Comparison of ENCODE assay signal across 8 cellular contexts in genomic region chrX:63506320-63506719, GRCh38.
DNase-seq lines count a peak whose midpoint lies in the region; FAIRE-seq and TF ChIP-seq lines count a peak whose summit lies in the region.

No MANE protein-coding gene starts in this region.

- H3K4me1 ChIP-seq in OCI-LY1 (ENCODE audit: insufficient read depth, low read length, severe bottlenecking): no peaks in the 10 kb centered on the region

- H3K27me3 ChIP-seq in OCI-LY1 (ENCODE audit: insufficient read depth, low read length): no peaks in the 10 kb centered on the region

- no peak overlapping the region for H3K27ac ChIP-seq in OCI-LY1 (ENCODE audit: low read depth, low read length, poor library complexity, severe bottlenecking)

- H3K36me3 Mint-ChIP-seq in activated CD4-positive, alpha-beta T cell treated with anti-CD3 and anti-CD28 coated beads, Interleukin-2, amount 10 ng/mL, durations not matched to agents 7 days and 5 days (ENCODE audit: low read depth): no peaks in the 10 kb centered on the region

- POLR2A ChIA-PET in activated CD4-positive, alpha-beta T cell treated with anti-CD3 and anti-CD28 coated beads, Interleukin-2, amount 10 ng/mL, durations not matched to agents 7 days and 5 days (lab: Charles Lee): no interaction called here

- H2AFZ ChIP-seq in OCI-LY1 (ENCODE audit: low read length): no peak overlapping the region

- H3K36me3 ChIP-seq in OCI-LY1 (ENCODE audit: insufficient read depth, low read length): no peaks in the 10 kb centered on the region

- no peak overlapping the region for H3K9ac ChIP-seq in OCI-LY1 (ENCODE audit: low read length)

- CTCF ChIA-PET in activated CD4-positive, alpha-beta T cell treated with anti-CD3 and anti-CD28 coated beads, Interleukin-2, amount 10 ng/mL, durations not matched to agents 7 days and 5 days (lab: Charles Lee): no interaction called here

- DNase-seq in GM12891 (ENCODE audit: insufficient read length, low spot score): no peak
- DNase-seq in fibroblast of pulmonary artery (ENCODE audit: low read depth): peak; percentile 64
- DNase-seq in activated CD4-positive, alpha-beta T cell treated with anti-CD3 and anti-CD28 coated beads, Interleukin-2, amount 10 ng/mL, durations not matched to agents 7 days and 5 days: no peak
- DNase-seq in mucosa of gallbladder (ENCODE audit: low spot score): no peak
- DNase-seq in islet precursor cell: no peak
- no peak for DNase-seq in AG08396 (ENCODE audit: low spot score)

- no peak overlapping the region for H3K27ac Mint-ChIP-seq in activated CD4-positive, alpha-beta T cell treated with anti-CD3 and anti-CD28 coated beads, Interleukin-2, amount 10 ng/mL, durations not matched to agents 7 days and 5 days

- no peaks in the 10 kb centered on the region for H3F3A ChIP-seq in OCI-LY1 (ENCODE audit: insufficient read depth, low read length)

- TF ChIP-seq POLR2A in GM12891 (IDR thresholded peaks at IDR 0.05; ENCODE audit: low read depth, low read length): no peak

- no peaks in the 10 kb centered on the region for H3K9me2 ChIP-seq in OCI-LY1 (ENCODE audit: low read depth, low read length)

- H3K27me3 Mint-ChIP-seq in activated CD4-positive, alpha-beta T cell treated with anti-CD3 and anti-CD28 coated beads, Interleukin-2, amount 10 ng/mL, durations not matched to agents 7 days and 5 days: no peaks in the 10 kb centered on the region

- peak; percentile 81 for FAIRE-seq in A204.1 (lab: Jason Lieb, UNC)
- peak; percentile 84 for FAIRE-seq in GM12891 (lab: Jason Lieb, UNC)

- H3K9me3 ChIP-seq in OCI-LY1 (ENCODE audit: low read length): no peaks in the 10 kb centered on the region

- peaks cover 10% of the 10 kb centered on the region for H3K4me1 Mint-ChIP-seq in activated CD4-positive, alpha-beta T cell treated with anti-CD3 and anti-CD28 coated beads, Interleukin-2, amount 10 ng/mL, durations not matched to agents 7 days and 5 days

- TF ChIP-seq CTCF in OCI-LY1 (IDR thresholded peaks at IDR 0.05; ENCODE audit: low read length) (peak; percentile 49; the same call in 1 of the 2 replicates), fibroblast of pulmonary artery (IDR thresholded peaks at IDR 0.05; ENCODE audit: low read length, missing control alignments) (peak; percentile 39)

- H3K79me2 ChIP-seq in OCI-LY1 (ENCODE audit: insufficient read depth, low read length): no peaks in the 10 kb centered on the region

- H4K20me1 ChIP-seq in OCI-LY1 (ENCODE audit: insufficient read depth, low read length): no peaks in the 10 kb centered on the region

- no peaks in the 10 kb centered on the region for H3K9me3 Mint-ChIP-seq in activated CD4-positive, alpha-beta T cell treated with anti-CD3 and anti-CD28 coated beads, Interleukin-2, amount 10 ng/mL, durations not matched to agents 7 days and 5 days

- H3K4me3 Mint-ChIP-seq in activated CD4-positive, alpha-beta T cell treated with anti-CD3 and anti-CD28 coated beads, Interleukin-2, amount 10 ng/mL, durations not matched to agents 7 days and 5 days: no peak overlapping the region

- H3K4me3 ChIP-seq in OCI-LY1 (ENCODE audit: low read depth, low read length, poor library complexity, severe bottlenecking) (no peak overlapping the region), fibroblast of pulmonary artery (replicated peaks; ENCODE audit: low read depth, low read length) (no peak overlapping the region)

- H3K4me2 ChIP-seq in OCI-LY1 (ENCODE audit: low read length): no peak overlapping the region

TF ChIP-seq in GM12891, 5 proteins besides CTCF, POLR2A, EP300 and RAD21:
- no peak for TF ChIP-seq POLR2AphosphoS5 (IDR thresholded peaks at IDR 0.05; ENCODE audit: low read depth, low read length)
- no peak for TF ChIP-seq TAF1 (IDR thresholded peaks at IDR 0.05; ENCODE audit: low read depth, low read length)
- no peak for TF ChIP-seq POU2F2 (IDR thresholded peaks at IDR 0.05; ENCODE audit: low read depth, low read length)
- no peak for TF ChIP-seq PAX5 (IDR thresholded peaks at IDR 0.05; ENCODE audit: insufficient read depth, low read length, severe bottlenecking)
- TF ChIP-seq SPI1 (IDR thresholded peaks at IDR 0.05; ENCODE audit: low read depth, low read length): no peak
